Comparison of ENCODE assay signal across 9 cellular contexts in the genomic region with DNA sequence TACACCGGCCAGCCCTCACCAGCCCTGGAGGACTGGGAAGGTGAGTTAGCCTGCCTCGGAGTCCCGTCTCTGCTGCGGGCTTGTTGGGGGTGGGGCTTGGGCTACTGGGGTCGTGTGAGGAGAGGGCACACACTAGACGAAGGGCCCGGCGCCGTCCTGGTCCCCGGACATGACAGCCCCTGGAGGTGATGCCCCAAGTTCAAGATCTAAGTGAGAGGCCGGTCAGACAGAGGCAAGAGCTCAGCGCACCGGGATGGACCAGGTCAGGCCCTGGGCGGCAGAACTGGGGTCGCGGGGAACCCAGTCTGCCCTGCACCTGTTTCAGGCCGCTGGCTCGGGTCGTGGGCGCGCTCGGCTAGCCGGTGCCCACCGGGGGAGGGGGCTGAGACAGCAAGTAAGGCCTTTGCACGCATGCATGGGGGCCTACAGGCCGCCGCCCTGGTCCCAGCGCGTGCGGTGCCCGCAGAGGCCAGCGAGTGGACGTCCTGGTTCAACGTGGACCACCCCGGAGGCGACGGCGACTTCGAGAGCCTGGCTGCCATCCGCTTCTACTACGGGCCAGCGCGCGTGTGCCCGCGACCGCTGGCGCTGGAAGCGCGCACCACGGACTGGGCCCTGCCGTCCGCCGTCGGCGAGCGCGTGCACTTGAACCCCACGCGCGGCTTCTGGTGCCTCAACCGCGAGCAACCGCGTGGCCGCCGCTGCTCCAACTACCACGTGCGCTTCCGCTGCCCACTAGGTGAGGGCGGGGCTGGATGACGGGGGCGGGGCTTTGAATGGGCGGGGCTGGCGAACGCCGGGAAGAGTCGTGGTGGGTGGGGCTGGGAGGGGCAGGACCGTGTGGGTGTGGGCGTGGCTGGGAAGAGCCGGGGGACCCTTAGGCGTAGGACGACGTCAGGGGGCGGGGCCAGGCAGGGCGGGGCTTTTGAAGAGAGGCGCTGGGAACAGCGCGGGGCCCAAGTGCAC. TPM values are rescaled to one million over a fixed set of nuclear protein-coding genes. Genes with fewer than 3 reads are reported as not detected.
A peak's percentile ranks its signal among the peaks of the same experiment; 100 is the strongest.
DNase-seq lines count a peak whose midpoint lies in the region; ATAC-seq, FAIRE-seq and TF ChIP-seq lines count a peak whose summit lies in the region.
"Had no signal": no experiment of that assay in that cellular context is flagged by ENCODE, and none has a peak within 500 bp of the region (broad histone marks: within the 10 kb centered on the region; RNA-seq: fewer than 3 reads in every experiment).

No MANE protein-coding gene starts in this region.

- DNase-seq in COLO668 (lab: John Stamatoyannopoulos, UW; ENCODE audit: unreplicated experiment) (peak; percentile 14), T-helper 2 cell (peak; percentile 34 to 78 (median 55)), astrocyte (ENCODE audit: low read depth) (peak; percentile 35), kidney tubule cell (ENCODE audit: low spot score) (peak; percentile 45)
- DNase-seq in stimulated activated CD8-positive, alpha-beta memory T cell treated with anti-CD3 and anti-CD28 coated beads, Interleukin-15, amount 100 ng/mL, for 1 hour (ENCODE audit: low read depth) = peak; percentile 24

- H3K79me2 ChIP-seq in astrocyte (ENCODE audit: insufficient read depth, low read length) = no peaks in the 10 kb centered on the region

- H3K4me3 Mint-ChIP-seq in astrocyte (ENCODE audit: unreplicated experiment) = no peak overlapping the region

- ATAC-seq in HG02970 (IDR thresholded peaks at IDR 0.05; ENCODE audit: low FRiP score, unreplicated experiment) = no peak
- no peak for ATAC-seq in HG02852 (IDR thresholded peaks at IDR 0.05; ENCODE audit: unreplicated experiment)
- ATAC-seq in GM19452 (IDR thresholded peaks at IDR 0.05; ENCODE audit: unreplicated experiment) = no peak

- peak overlapping the region; percentile 62 for H3K4me2 ChIP-seq in astrocyte (ENCODE audit: low read length)

- H3K36me3 Mint-ChIP-seq in astrocyte (ENCODE audit: low read depth, unreplicated experiment) = peaks cover 5% of the 10 kb centered on the region

- H3K4me1 ChIP-seq in astrocyte (ENCODE audit: insufficient read depth, low read length) = peaks cover 4% of the 10 kb centered on the region

- no peak for FAIRE-seq in astrocyte (lab: Jason Lieb, UNC)
- FAIRE-seq: colon had no signal

- peaks cover 22% of the 10 kb centered on the region for H3K27me3 ChIP-seq in astrocyte (ENCODE audit: insufficient read depth, low read length)

- H4K20me1 ChIP-seq in astrocyte (ENCODE audit: insufficient read depth, low read length) = no peaks in the 10 kb centered on the region

- H3K27ac Mint-ChIP-seq in astrocyte (ENCODE audit: unreplicated experiment) = no peak overlapping the region

- peaks cover 2% of the 10 kb centered on the region for H3K9me3 Mint-ChIP-seq in astrocyte (ENCODE audit: unreplicated experiment)

- no peak for TF ChIP-seq CTCF in astrocyte (IDR thresholded peaks at IDR 0.05; ENCODE audit: insufficient read depth, low read depth, low read length)

- no peak overlapping the region for H3K9ac ChIP-seq in astrocyte (ENCODE audit: low read length)

- no peak overlapping the region for H3K27ac ChIP-seq in astrocyte (ENCODE audit: low read depth, low read length)

- H3K4me3 ChIP-seq in astrocyte (ENCODE audit: insufficient read depth, low read depth, low read length) = no peak overlapping the region

- no peaks in the 10 kb centered on the region for H3K9me3 ChIP-seq in astrocyte (ENCODE audit: insufficient read depth, low read depth, low read length)

- peaks cover 7% of the 10 kb centered on the region for H3K4me1 Mint-ChIP-seq in astrocyte (ENCODE audit: low read depth, unreplicated experiment)

- peaks cover 11% of the 10 kb centered on the region for H3K27me3 Mint-ChIP-seq in astrocyte (ENCODE audit: low read depth, unreplicated experiment)

- peak overlapping the region; percentile 56 for H2AFZ ChIP-seq in astrocyte (ENCODE audit: low read depth, low read length)

- no peaks in the 10 kb centered on the region for H3K36me3 ChIP-seq in astrocyte (ENCODE audit: insufficient read depth, low read length)

RNA-seq across cellular contexts. Expression of gene CILP2, which starts 2.0 kb away (rescaled TPM):
- total RNA-seq in astrocyte = 3.9 and 6.0 TPM in 2 replicates

RNA-seq across cellular contexts. Expression of gene YJEFN3, which starts 11.3 kb away (rescaled TPM):
- total RNA-seq in astrocyte = 8.1 and 9.8 TPM in 2 replicates

RNA-seq across cellular contexts. Expression of gene NDUFA13, which starts 24.0 kb away (rescaled TPM):
- 311 and 347 TPM in 2 replicates for total RNA-seq in astrocyte

RNA-seq across cellular contexts. Expression of gene TSSK6, which starts 24.7 kb away (rescaled TPM):
- total RNA-seq in astrocyte = 1.8 TPM in 2 replicates
